ENCODE assay signal across 8 cellular contexts in the genomic region with DNA sequence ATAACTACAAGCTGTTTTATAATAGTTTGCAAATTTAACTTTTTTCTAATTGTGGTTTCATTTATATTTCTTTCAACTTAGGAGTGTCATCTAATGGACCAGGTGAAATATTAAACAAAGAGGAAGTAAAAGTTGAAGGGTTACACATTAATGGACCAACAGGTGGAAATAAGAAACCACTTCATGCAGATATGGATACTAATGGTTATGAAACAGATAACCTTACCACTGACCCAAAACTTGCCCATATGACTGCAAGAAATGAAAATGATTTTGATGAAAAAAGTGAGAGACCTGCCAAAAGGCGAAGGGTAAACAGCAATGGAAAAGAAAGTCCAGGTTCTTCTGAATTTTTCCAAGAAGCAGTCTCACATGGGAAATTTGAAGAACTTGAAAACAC. TPM values are rescaled to one million over a fixed set of nuclear protein-coding genes. Genes with fewer than 3 reads are reported as not detected.
DNase-seq lines count a peak whose midpoint lies in the region; ATAC-seq and TF ChIP-seq lines count a peak whose summit lies in the region.

No MANE protein-coding gene starts in this region.

- in situ Hi-C loops in HAP-1 (cut with MboI; ENCODE audit: low sequenced_read_pairs) = no loop called here

- intact Hi-C loops in natural killer cell (cut with micrococcal nuclease) = loop anchor here (5.0 kb wide), 1 partner anchor 52 kb away; no protein-coding TSS in a partner anchor

- H3K36me3 ChIP-seq in HAP-1 (replicated peaks) = peaks cover 71% of the 10 kb centered on the region

- H3K4me1 Mint-ChIP-seq in natural killer cell (peaks cover 15 to 17% of the 10 kb centered on the region in 2 donors), progenitor cell of endocrine pancreas (ENCODE audit: low read depth) (peaks cover 9% of the 10 kb centered on the region)

- H3K27ac Mint-ChIP-seq in natural killer cell (peak overlapping the region; percentile 33 to 83), progenitor cell of endocrine pancreas (no peak overlapping the region)

- H3K27me3 Mint-ChIP-seq in natural killer cell (ENCODE audit: low read depth in 2 of 2) = no peaks in the 10 kb centered on the region
- H3K27me3 Mint-ChIP-seq in progenitor cell of endocrine pancreas = no peaks in the 10 kb centered on the region

- H3K4me3 ChIP-seq in HAP-1 = no peak overlapping the region

- H3K36me3 Mint-ChIP-seq in natural killer cell = peaks cover 18% of the 10 kb centered on the region
- H3K36me3 Mint-ChIP-seq in progenitor cell of endocrine pancreas (ENCODE audit: insufficient read depth) = peaks cover 16% of the 10 kb centered on the region

- no peaks in the 10 kb centered on the region for H3K9me3 Mint-ChIP-seq in natural killer cell
- H3K9me3 Mint-ChIP-seq in progenitor cell of endocrine pancreas (ENCODE audit: low read depth) = no peaks in the 10 kb centered on the region

- no peak for TF ChIP-seq CTCF in natural killer cell (IDR thresholded peaks at IDR 0.05)
- TF ChIP-seq CTCF in progenitor cell of endocrine pancreas (IDR thresholded peaks at IDR 0.05; ENCODE audit: unreplicated experiment) = no peak

- no peaks in the 10 kb centered on the region for H3K9me3 ChIP-seq in HAP-1

- ATAC-seq in GM18858 (IDR thresholded peaks at IDR 0.05; ENCODE audit: unreplicated experiment) (peak; percentile 91), GM21529 (IDR thresholded peaks at IDR 0.05; ENCODE audit: unreplicated experiment) (peak; percentile 91), HG03378 (IDR thresholded peaks at IDR 0.05; ENCODE audit: unreplicated experiment) (peak; percentile 94), natural killer cell (no peak)

- H3K4me1 ChIP-seq in HAP-1 = no peaks in the 10 kb centered on the region

- no peaks in the 10 kb centered on the region for H3K27me3 ChIP-seq in HAP-1 (ENCODE audit: low read depth)

- H3K4me3 Mint-ChIP-seq in natural killer cell (no peak overlapping the region), progenitor cell of endocrine pancreas (ENCODE audit: low read depth) (no peak overlapping the region)

- DNase-seq in natural killer cell = no peak
- no peak for DNase-seq in DMS 273 (lab: John Stamatoyannopoulos, UW; ENCODE audit: unreplicated experiment)
- no peak for DNase-seq in progenitor cell of endocrine pancreas (ENCODE audit: low spot score, unreplicated experiment)
- no peak for DNase-seq in HAP-1 (ENCODE audit: low spot score in 2 of 2)
- no peak for DNase-seq in NK-92 (lab: John Stamatoyannopoulos, UW; ENCODE audit: unreplicated experiment)

RNA-seq across cellular contexts. Expression of a gene that starts 59.7 kb away (rescaled TPM):
- 10 to 100 TPM; 87.9 to 94.3 (median 93.2) TPM for total RNA-seq in natural killer cell
- total RNA-seq in progenitor cell of endocrine pancreas = 31.8 and 32.5 TPM in 2 replicates

RNA-seq across cellular contexts. Expression of a gene that starts 59.8 kb away (rescaled TPM):
- total RNA-seq in natural killer cell (1 to 10 TPM; 1.4 to 4.3 (median 2.2) TPM), progenitor cell of endocrine pancreas (11.7 and 14.3 TPM in 2 replicates)

Comparison
In these comparisons a context has a peak if more than half of its experiments do, and no peak if none do; other contexts are left out.
1. ATAC-seq: peak in GM18858 (single experiment), GM21529 (single experiment) and HG03378 (single experiment); none in natural killer cell (0 of 3).